1 cellular context compared by ENCODE assay signal in the genomic region with DNA sequence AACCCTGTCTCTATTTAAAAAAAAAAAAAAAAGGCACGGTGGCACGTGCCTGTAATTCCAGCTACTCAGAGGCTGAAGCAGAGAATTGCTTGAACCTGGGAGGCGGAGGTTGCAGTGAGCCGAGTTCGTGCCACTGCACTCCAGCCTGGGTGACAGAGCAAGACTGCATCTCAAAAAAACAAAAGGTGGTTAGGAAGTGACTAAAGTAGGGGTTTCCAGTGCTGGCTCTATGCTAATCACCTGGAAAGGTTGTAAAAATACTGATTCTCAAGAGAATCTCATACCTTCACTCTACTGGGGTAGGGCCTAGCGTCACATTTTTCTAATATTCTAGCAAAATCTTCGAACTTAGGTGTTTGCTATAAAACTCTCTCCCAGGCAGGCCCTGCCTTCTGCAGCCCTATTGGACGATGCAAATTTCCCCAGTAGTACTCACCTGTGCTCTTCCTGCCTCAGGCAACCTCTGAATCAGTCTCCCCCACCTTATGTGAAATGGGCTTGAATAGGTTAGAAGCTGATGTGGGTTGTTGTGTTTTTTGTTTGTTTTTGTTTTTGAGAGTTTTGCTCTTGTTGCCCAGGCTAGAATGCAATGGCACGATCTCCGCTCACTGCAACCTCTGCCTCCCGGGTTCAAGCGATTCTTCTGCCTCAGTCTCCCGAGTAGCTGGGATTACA.
TF ChIP-seq lines count a peak whose summit lies in the region.

No MANE protein-coding gene starts in this region.

TF ChIP-seq in GM23338, 12 proteins besides CTCF, POLR2A, EP300 and RAD21:
- TF ChIP-seq ZNF331 (CRISPR knock-in tag; IDR thresholded peaks at IDR 0.05; ENCODE audit: low read depth) (no peak), EZH2phosphoT487 (IDR thresholded peaks at IDR 0.05; ENCODE audit: unreplicated experiment) (no peak), ETS1 (IDR thresholded peaks at IDR 0.05) (no peak), REST (IDR thresholded peaks at IDR 0.05; ENCODE audit: unreplicated experiment) (no peak), STAT1 (IDR thresholded peaks at IDR 0.05; ENCODE audit: unreplicated experiment) (no peak), JUNB (IDR thresholded peaks at IDR 0.05; ENCODE audit: unreplicated experiment) (no peak), NANOG (IDR thresholded peaks at IDR 0.05; ENCODE audit: borderline replicate concordance) (no peak), CREB1 (CRISPR knock-in tag; IDR thresholded peaks at IDR 0.05; ENCODE audit: low read depth) (no peak), ZNF114 (CRISPR knock-in tag; IDR thresholded peaks at IDR 0.05) (no peak), POLR2AphosphoS5 (IDR thresholded peaks at IDR 0.05; ENCODE audit: low read depth) (no peak), ZNF462 (CRISPR knock-in tag; IDR thresholded peaks at IDR 0.05) (no peak), EZH2 (IDR thresholded peaks at IDR 0.05; ENCODE audit: low read depth, unreplicated experiment) (no peak)
